1 cellular context compared by ENCODE assay signal in the genomic region with DNA sequence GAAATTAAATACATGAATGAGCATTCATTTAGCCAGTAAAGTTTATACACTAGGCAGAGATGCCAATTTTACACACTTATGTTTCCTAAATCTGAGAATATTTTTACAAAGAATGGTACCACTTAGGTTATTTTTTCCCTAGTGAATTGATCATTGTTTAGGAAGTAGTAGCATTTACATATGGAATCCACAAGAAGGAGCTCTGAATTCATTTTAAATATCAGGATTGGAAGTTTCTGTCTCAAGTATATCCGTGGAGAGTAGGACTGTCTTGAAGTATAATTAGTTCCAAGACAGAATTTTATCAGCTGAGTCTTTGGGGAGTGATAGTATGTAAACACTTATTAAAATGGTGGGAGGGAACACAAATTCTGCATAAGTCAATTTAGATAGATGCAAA.
TF ChIP-seq lines count a peak whose summit lies in the region.

No MANE protein-coding gene starts in this region.

TF ChIP-seq in K562, 482 proteins besides CTCF, POLR2A, EP300 and RAD21 (continued from another document):
- TF ChIP-seq, protein P1, sequence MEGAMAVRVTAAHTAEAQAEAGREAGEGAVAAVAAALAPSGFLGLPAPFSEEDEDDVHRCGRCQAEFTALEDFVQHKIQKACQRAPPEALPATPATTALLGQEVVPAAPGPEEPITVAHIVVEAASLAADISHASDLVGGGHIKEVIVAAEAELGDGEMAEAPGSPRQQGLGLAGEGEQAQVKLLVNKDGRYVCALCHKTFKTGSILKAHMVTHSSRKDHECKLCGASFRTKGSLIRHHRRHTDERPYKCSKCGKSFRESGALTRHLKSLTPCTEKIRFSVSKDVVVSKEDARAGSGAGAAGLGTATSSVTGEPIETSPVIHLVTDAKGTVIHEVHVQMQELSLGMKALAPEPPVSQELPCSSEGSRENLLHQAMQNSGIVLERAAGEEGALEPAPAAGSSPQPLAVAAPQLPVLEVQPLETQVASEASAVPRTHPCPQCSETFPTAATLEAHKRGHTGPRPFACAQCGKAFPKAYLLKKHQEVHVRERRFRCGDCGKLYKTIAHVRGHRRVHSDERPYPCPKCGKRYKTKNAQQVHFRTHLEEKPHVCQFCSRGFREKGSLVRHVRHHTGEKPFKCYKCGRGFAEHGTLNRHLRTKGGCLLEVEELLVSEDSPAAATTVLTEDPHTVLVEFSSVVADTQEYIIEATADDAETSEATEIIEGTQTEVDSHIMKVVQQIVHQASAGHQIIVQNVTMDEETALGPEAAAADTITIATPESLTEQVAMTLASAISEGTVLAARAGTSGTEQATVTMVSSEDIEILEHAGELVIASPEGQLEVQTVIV (CRISPR knock-in tag; IDR thresholded peaks at IDR 0.05; ENCODE audit: borderline replicate concordance), result no peak
- no peak for TF ChIP-seq ZZZ3 (IDR thresholded peaks at IDR 0.05)
- TF ChIP-seq DIDO1 (tag; IDR thresholded peaks at IDR 0.05; ENCODE audit: low read depth), result no peak
- no peak for TF ChIP-seq THRAP3 (IDR thresholded peaks at IDR 0.05; ENCODE audit: borderline replicate concordance)
- no peak for TF ChIP-seq HOMEZ (CRISPR knock-in tag; IDR thresholded peaks at IDR 0.05)
- TF ChIP-seq POLR2AphosphoS5 (IDR thresholded peaks at IDR 0.05; ENCODE audit: control insufficient read depth, insufficient read depth, low read depth, low read length), result no peak
- TF ChIP-seq ZBTB43 (CRISPR knock-in tag; IDR thresholded peaks at IDR 0.05), result no peak
- TF ChIP-seq PTBP1 (IDR thresholded peaks at IDR 0.05; ENCODE audit: low read depth, low read length), result no peak
